12 cellular contexts compared by ENCODE assay signal in genomic region chr18:48542513-48543181, GRCh38. TPM values are rescaled to one million over a fixed set of nuclear protein-coding genes. Genes with fewer than 3 reads are reported as not detected.
DNase-seq lines count a peak whose midpoint lies in the region; ATAC-seq and TF ChIP-seq lines count a peak whose summit lies in the region.
"Had no signal": no experiment of that assay in that cellular context is flagged by ENCODE, and none has a peak within 500 bp of the region (broad histone marks: within the 10 kb centered on the region; RNA-seq: fewer than 3 reads in every experiment).

No MANE protein-coding gene starts in this region.

- no peak for TF ChIP-seq CTCF in gastroesophageal sphincter (IDR thresholded peaks at IDR 0.05)
- TF ChIP-seq CTCF in Peyer's patch (IDR thresholded peaks at IDR 0.05): no peak

- H3K27ac ChIP-seq in gastroesophageal sphincter (peak overlapping the region in 3 of 4 donors; percentile 83 to 94 (median 87)), Peyer's patch (no peak overlapping the region)

- H3K9me3 ChIP-seq in gastroesophageal sphincter (no peaks in the 10 kb centered on the region), Peyer's patch (no peaks in the 10 kb centered on the region)

- no peak for TF ChIP-seq POLR2A in gastroesophageal sphincter (IDR thresholded peaks at IDR 0.05)
- no peak for TF ChIP-seq POLR2A in Peyer's patch (IDR thresholded peaks at IDR 0.05)

- peaks cover 15% of the 10 kb centered on the region for H3K4me1 Mint-ChIP-seq in activated naive CD8-positive, alpha-beta T cell (ENCODE audit: low read depth)
- peaks cover 19% of the 10 kb centered on the region for H3K4me1 Mint-ChIP-seq in activated naive CD8-positive, alpha-beta T cell treated with anti-CD3 and anti-CD28 coated beads, Interleukin-2, amount 50 U/mL, for 24 hours

- H3K4me3 Mint-ChIP-seq in activated naive CD8-positive, alpha-beta T cell: peak overlapping the region; percentile 23
- no peak overlapping the region for H3K4me3 Mint-ChIP-seq in activated naive CD8-positive, alpha-beta T cell treated with anti-CD3 and anti-CD28 coated beads, Interleukin-2, amount 50 U/mL, for 24 hours

- no peak for DNase-seq in activated naive CD8-positive, alpha-beta T cell treated with anti-CD3 and anti-CD28 coated beads, Interleukin-2, amount 50 U/mL, for 24 hours
- peak; percentile 8 for DNase-seq in SW480 (ENCODE audit: low spot score)
- peak; percentile 28 for DNase-seq in stimulated activated CD8-positive, alpha-beta memory T cell treated with anti-CD3 and anti-CD28 coated beads, Interleukin-4, amount 100 ng/mL, for 48 hours
- no peak for DNase-seq in Peyer's patch
- DNase-seq: left ventricle myocardium superior, NCI-H1436, SIG-M5 had no signal

- no peaks in the 10 kb centered on the region for H3K27me3 ChIP-seq in gastroesophageal sphincter
- H3K27me3 ChIP-seq in Peyer's patch: no peaks in the 10 kb centered on the region

- no peaks in the 10 kb centered on the region for H3K36me3 Mint-ChIP-seq in activated naive CD8-positive, alpha-beta T cell
- H3K36me3 Mint-ChIP-seq in activated naive CD8-positive, alpha-beta T cell treated with anti-CD3 and anti-CD28 coated beads, Interleukin-2, amount 50 U/mL, for 24 hours (ENCODE audit: low read depth): no peaks in the 10 kb centered on the region

- no peak overlapping the region for H3K27ac Mint-ChIP-seq in activated naive CD8-positive, alpha-beta T cell
- H3K27ac Mint-ChIP-seq in activated naive CD8-positive, alpha-beta T cell treated with anti-CD3 and anti-CD28 coated beads, Interleukin-2, amount 50 U/mL, for 24 hours: no peak overlapping the region

- H3K4me3 ChIP-seq in gastroesophageal sphincter (no peak overlapping the region), Peyer's patch (no peak overlapping the region)
- H3K4me3 ChIP-seq: GM12878 had no signal

- no peaks in the 10 kb centered on the region for H3K36me3 ChIP-seq in gastroesophageal sphincter
- H3K36me3 ChIP-seq in Peyer's patch: no peaks in the 10 kb centered on the region

- peaks cover 8% of the 10 kb centered on the region for H3K27me3 Mint-ChIP-seq in activated naive CD8-positive, alpha-beta T cell
- peaks cover 25% of the 10 kb centered on the region for H3K27me3 Mint-ChIP-seq in activated naive CD8-positive, alpha-beta T cell treated with anti-CD3 and anti-CD28 coated beads, Interleukin-2, amount 50 U/mL, for 24 hours

- peaks cover 12 to 72% (median 31%) of the 10 kb centered on the region in 3 donors for H3K4me1 ChIP-seq in gastroesophageal sphincter
- H3K4me1 ChIP-seq in Peyer's patch: peaks cover 0 to 21% (median 2%) of the 10 kb centered on the region in 4 donors

- WGBS in gastroesophageal sphincter (ENCODE audit: low coverage in 1 of 2), 2 donors: 88 to 89% methylated on average over 3 to 7 of the region's 7 CpGs

- no peaks in the 10 kb centered on the region for H3K9me3 Mint-ChIP-seq in activated naive CD8-positive, alpha-beta T cell (ENCODE audit: low read depth)
- H3K9me3 Mint-ChIP-seq in activated naive CD8-positive, alpha-beta T cell treated with anti-CD3 and anti-CD28 coated beads, Interleukin-2, amount 50 U/mL, for 24 hours: no peaks in the 10 kb centered on the region

- TF ChIP-seq EP300 in gastroesophageal sphincter (IDR thresholded peaks at IDR 0.05): no peak

- ATAC-seq in activated naive CD8-positive, alpha-beta T cell treated with anti-CD3 and anti-CD28 coated beads, Interleukin-2, amount 50 U/mL, for 24 hours: no peak
- ATAC-seq in gastroesophageal sphincter: no peak
- no peak for ATAC-seq in GM21529 (IDR thresholded peaks at IDR 0.05; ENCODE audit: unreplicated experiment)
- ATAC-seq in GM21526 (IDR thresholded peaks at IDR 0.05; ENCODE audit: low FRiP score, unreplicated experiment): no peak
- ATAC-seq: GM12878, left ventricle myocardium superior had no signal

RNA-seq across cellular contexts. Expression of gene CTIF, which starts 3.8 kb away (rescaled TPM):
- total RNA-seq in gastroesophageal sphincter: 100 to 1,000 TPM in 2 of 4 donors, 10 to 100 TPM in 2; 31.4 to 124 (median 78.1) TPM
- total RNA-seq in Peyer's patch: 100 to 1,000 TPM in 1 of 4 donors, 10 to 100 TPM in 3; 16.6 to 116 (median 34.5) TPM

Comparison
In these comparisons a context has a peak if more than half of its experiments do, and no peak if none do; other contexts are left out.
1. DNase-seq: peak in SW480 (single experiment) and stimulated activated CD8-positive, alpha-beta memory T cell treated with anti-CD3 and anti-CD28 coated beads, Interleukin-4, amount 100 ng/mL, for 48 hours (single experiment); none in activated naive CD8-positive, alpha-beta T cell treated with anti-CD3 and anti-CD28 coated beads, Interleukin-2, amount 50 U/mL, for 24 hours (single experiment) and Peyer's patch (0 of 3).
2. H3K27ac ChIP-seq: peak in gastroesophageal sphincter (3 of 4); none in Peyer's patch (0 of 4).